Comparison of ENCODE assay signal across 23 cellular contexts in genomic region chr6:20791932-20792331, GRCh38.
DNase-seq lines count a peak whose midpoint lies in the region; ATAC-seq and TF ChIP-seq lines count a peak whose summit lies in the region.
"Had no signal": no experiment of that assay in that cellular context is flagged by ENCODE, and none has a peak within 500 bp of the region (broad histone marks: within the 10 kb centered on the region; RNA-seq: fewer than 3 reads in every experiment).

No MANE protein-coding gene starts in this region.

- no peak for TF ChIP-seq EP300 in gastroesophageal sphincter (IDR thresholded peaks at IDR 0.05)

- intact Hi-C loops in Right ventricle myocardium superior (cut with DNase I), result no loop called here

- no peak for TF ChIP-seq CTCF in right atrium auricular region (IDR thresholded peaks at IDR 0.05)
- no peak for TF ChIP-seq CTCF in gastroesophageal sphincter (IDR thresholded peaks at IDR 0.05)

- TF ChIP-seq POLR2A in gastroesophageal sphincter (IDR thresholded peaks at IDR 0.05), result no peak

- 57 to 66% methylated on average over 2 of the region's 2 CpGs for WGBS in gastroesophageal sphincter (ENCODE audit: low coverage in 1 of 2), 2 donors

- H3K4me1 ChIP-seq in right atrium auricular region (no peaks in the 10 kb centered on the region), gastroesophageal sphincter (no peaks in the 10 kb centered on the region)
- H3K4me1 ChIP-seq: A549, vagina had no signal

- H3K27ac ChIP-seq in right atrium auricular region (no peak overlapping the region), gastroesophageal sphincter (no peak overlapping the region)
- H3K27ac ChIP-seq: A549, GM23248, left ventricle myocardium inferior, vagina had no signal

- DNase-seq in Right ventricle myocardium superior, result no peak
- no peak for DNase-seq in right atrium auricular region (ENCODE audit: low spot score)
- peak; percentile 61 for DNase-seq in NCI-H446 treated with DMSO at 0.1 percent for 48 hours (lab: John Stamatoyannopoulos, UW)
- peak; percentile 20 for DNase-seq in dedifferentiated amniotic fluid mesenchymal stem cell (ENCODE audit: extremely low spot score)
- peak; percentile 32 for DNase-seq in smooth muscle cell of the brain vasculature (ENCODE audit: low read depth, low spot score)
- DNase-seq in kidney tubule cell (ENCODE audit: low spot score), result no peak
- no peak for DNase-seq in MV-4-11 (lab: John Stamatoyannopoulos, UW)
- DNase-seq: activated CD4-positive, CD25-positive, alpha-beta regulatory T cell treated with anti-CD3 and anti-CD28 coated beads, Interleukin-2, amount 50 U/mL, for 72 hours; activated effector memory CD4-positive, alpha-beta T cell treated with anti-CD3 and anti-CD28 coated beads, Interleukin-2, amount 50 U/mL, for 16 hours; anterior cingulate cortex; CD4-positive, alpha-beta T cell; foreskin melanocyte; GM23248; left ventricle myocardium inferior; NCI-H226; SIG-M5; stimulated activated CD4-positive, alpha-beta T cell treated with anti-CD3 and anti-CD28 coated beads, Interleukin-2, amount 100 ng/mL, for 24 hours; T1000 had no signal

- peak; percentile 45 for ATAC-seq in Right ventricle myocardium superior (ENCODE audit: poor library complexity)
- ATAC-seq in gastroesophageal sphincter, result no peak
- ATAC-seq: A549, sciatic nerve had no signal

- H3K9me3 ChIP-seq in right atrium auricular region (no peaks in the 10 kb centered on the region), gastroesophageal sphincter (no peaks in the 10 kb centered on the region)
- H3K9me3 ChIP-seq: A549, left ventricle myocardium inferior, vagina had no signal

- H3K4me3 ChIP-seq in right atrium auricular region, result no peak overlapping the region
- no peak overlapping the region for H3K4me3 ChIP-seq in gastroesophageal sphincter
- H3K4me3 ChIP-seq: A549, GM12878, GM23248, left ventricle myocardium inferior, vagina had no signal

- no peaks in the 10 kb centered on the region for H3K36me3 ChIP-seq in right atrium auricular region
- no peaks in the 10 kb centered on the region for H3K36me3 ChIP-seq in gastroesophageal sphincter
- H3K36me3 ChIP-seq: left ventricle myocardium inferior, vagina had no signal

- H3K27me3 ChIP-seq in right atrium auricular region (no peaks in the 10 kb centered on the region), gastroesophageal sphincter (no peaks in the 10 kb centered on the region)
- H3K27me3 ChIP-seq: vagina had no signal

Comparison
In these comparisons a context has a peak if more than half of its experiments do, and no peak if none do; other contexts are left out.
1. DNase-seq: peak in NCI-H446 treated with DMSO at 0.1 percent for 48 hours (single experiment), dedifferentiated amniotic fluid mesenchymal stem cell (single experiment) and smooth muscle cell of the brain vasculature (single experiment); none in Right ventricle myocardium superior (single experiment), right atrium auricular region (single experiment), kidney tubule cell (single experiment) and MV-4-11 (single experiment).